Comparison of ENCODE assay signal across 1 cellular context in the genomic region with DNA sequence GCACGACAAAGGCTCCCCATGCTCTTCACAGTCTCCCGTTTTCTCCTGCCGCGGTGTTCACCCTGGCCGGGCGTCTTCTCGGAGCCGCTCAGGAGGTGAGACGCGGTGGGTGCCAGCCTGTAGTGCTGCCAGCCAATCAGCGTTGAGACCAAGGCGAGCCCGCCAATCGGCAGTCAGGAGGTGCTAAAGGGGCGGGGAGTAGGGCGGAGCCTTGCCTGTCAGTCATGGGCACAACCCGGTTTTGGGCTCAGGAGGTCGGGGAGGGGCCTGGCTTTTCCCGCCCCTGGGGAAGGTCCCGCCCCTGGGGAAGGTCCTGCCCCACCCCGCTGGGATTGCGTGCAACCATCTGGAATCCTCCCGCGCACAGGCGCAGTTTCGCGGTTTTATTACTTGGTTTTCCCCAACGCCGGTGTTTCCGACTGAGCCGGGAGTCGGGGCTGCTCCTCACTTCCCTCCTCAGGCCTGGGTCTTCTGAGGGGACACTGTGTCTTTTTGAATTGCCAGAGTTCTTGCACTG.
A peak's percentile ranks its signal among the peaks of the same experiment; 100 is the strongest.
TF ChIP-seq lines count a peak whose summit lies in the region.

Gene PRDM7 (minus strand): TSS at position 92 of the 517 bp plus-strand sequence. CDS start 1,421 bp downstream, outside the sequence.

TF ChIP-seq in K562, 482 proteins besides CTCF, POLR2A, EP300 and RAD21 (continued from another document and continues in another):
- TF ChIP-seq, protein P1, sequence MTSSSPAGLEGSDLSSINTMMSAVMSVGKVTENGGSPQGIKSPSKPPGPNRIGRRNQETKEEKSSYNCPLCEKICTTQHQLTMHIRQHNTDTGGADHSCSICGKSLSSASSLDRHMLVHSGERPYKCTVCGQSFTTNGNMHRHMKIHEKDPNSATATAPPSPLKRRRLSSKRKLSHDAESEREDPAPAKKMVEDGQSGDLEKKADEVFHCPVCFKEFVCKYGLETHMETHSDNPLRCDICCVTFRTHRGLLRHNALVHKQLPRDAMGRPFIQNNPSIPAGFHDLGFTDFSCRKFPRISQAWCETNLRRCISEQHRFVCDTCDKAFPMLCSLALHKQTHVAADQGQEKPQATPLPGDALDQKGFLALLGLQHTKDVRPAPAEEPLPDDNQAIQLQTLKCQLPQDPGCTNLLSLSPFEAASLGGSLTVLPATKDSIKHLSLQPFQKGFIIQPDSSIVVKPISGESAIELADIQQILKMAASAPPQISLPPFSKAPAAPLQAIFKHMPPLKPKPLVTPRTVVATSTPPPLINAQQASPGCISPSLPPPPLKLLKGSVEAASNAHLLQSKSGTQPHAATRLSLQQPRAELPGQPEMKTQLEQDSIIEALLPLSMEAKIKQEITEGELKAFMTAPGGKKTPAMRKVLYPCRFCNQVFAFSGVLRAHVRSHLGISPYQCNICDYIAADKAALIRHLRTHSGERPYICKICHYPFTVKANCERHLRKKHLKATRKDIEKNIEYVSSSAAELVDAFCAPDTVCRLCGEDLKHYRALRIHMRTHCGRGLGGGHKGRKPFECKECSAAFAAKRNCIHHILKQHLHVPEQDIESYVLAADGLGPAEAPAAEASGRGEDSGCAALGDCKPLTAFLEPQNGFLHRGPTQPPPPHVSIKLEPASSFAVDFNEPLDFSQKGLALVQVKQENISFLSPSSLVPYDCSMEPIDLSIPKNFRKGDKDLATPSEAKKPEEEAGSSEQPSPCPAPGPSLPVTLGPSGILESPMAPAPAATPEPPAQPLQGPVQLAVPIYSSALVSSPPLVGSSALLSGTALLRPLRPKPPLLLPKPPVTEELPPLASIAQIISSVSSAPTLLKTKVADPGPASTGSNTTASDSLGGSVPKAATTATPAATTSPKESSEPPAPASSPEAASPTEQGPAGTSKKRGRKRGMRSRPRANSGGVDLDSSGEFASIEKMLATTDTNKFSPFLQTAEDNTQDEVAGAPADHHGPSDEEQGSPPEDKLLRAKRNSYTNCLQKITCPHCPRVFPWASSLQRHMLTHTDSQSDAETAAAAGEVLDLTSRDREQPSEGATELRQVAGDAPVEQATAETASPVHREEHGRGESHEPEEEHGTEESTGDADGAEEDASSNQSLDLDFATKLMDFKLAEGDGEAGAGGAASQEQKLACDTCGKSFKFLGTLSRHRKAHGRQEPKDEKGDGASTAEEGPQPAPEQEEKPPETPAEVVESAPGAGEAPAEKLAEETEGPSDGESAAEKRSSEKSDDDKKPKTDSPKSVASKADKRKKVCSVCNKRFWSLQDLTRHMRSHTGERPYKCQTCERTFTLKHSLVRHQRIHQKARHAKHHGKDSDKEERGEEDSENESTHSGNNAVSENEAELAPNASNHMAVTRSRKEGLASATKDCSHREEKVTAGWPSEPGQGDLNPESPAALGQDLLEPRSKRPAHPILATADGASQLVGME (CRISPR knock-in tag; IDR thresholded peaks at IDR 0.05), result no peak
- TF ChIP-seq KDM5B (IDR thresholded peaks at IDR 0.05; ENCODE audit: insufficient replicate concordance, low read depth, low read length), result peak; percentile 43
- TF ChIP-seq JUND (IDR thresholded peaks at IDR 0.05; ENCODE audit: borderline replicate concordance, low read depth, low read length), result no peak; the same call in 1 of the 2 replicates
- no peak for TF ChIP-seq JUND (tag; IDR thresholded peaks at IDR 0.05; ENCODE audit: borderline replicate concordance, low read depth, low read length)
- no peak for TF ChIP-seq SNIP1 (IDR thresholded peaks at IDR 0.05; ENCODE audit: low read depth)
- TF ChIP-seq ZNF583 (CRISPR knock-in tag; IDR thresholded peaks at IDR 0.05), result no peak
- no peak for TF ChIP-seq POLR2AphosphoS2 (IDR thresholded peaks at IDR 0.05; ENCODE audit: low read length)
- no peak for TF ChIP-seq TSC22D4 (tag; IDR thresholded peaks at IDR 0.05)
- no peak for TF ChIP-seq PREB (CRISPR knock-in tag; IDR thresholded peaks at IDR 0.05)
- TF ChIP-seq MCM5 (IDR thresholded peaks at IDR 0.05; ENCODE audit: low read depth), result no peak
- TF ChIP-seq ZNF444 (CRISPR knock-in tag; IDR thresholded peaks at IDR 0.05), result no peak
- TF ChIP-seq SMAD4 (CRISPR knock-in tag; conservative IDR thresholded peaks at IDR 0.05), result no peak
- TF ChIP-seq ZFPM2 (CRISPR knock-in tag; IDR thresholded peaks at IDR 0.05), result no peak
- TF ChIP-seq ZFX (CRISPR knock-in tag; IDR thresholded peaks at IDR 0.05), result peak; percentile 56
- no peak for TF ChIP-seq HMGN3 (IDR thresholded peaks at IDR 0.05; ENCODE audit: borderline replicate concordance, extremely low read depth, insufficient read length, low read depth, low read length)
- peak; percentile 93 for TF ChIP-seq E2F1 (CRISPR knock-in tag; IDR thresholded peaks at IDR 0.05)
- no peak for TF ChIP-seq ZNF408 (CRISPR knock-in tag; IDR thresholded peaks at IDR 0.05; ENCODE audit: low read depth)
- TF ChIP-seq HNRNPL (IDR thresholded peaks at IDR 0.05; ENCODE audit: low read depth, low read length), result no peak
- no peak for TF ChIP-seq KAT2B (IDR thresholded peaks at IDR 0.05; ENCODE audit: low read depth, low read length)
- TF ChIP-seq SRSF9 (IDR thresholded peaks at IDR 0.05; ENCODE audit: borderline replicate concordance, low read depth, low read length), result no peak
- 0 out of 2 replicates have a peak, but pooled peaks have one; percentile 14 for TF ChIP-seq TCF3 (CRISPR knock-in tag; IDR thresholded peaks at IDR 0.05)
- no peak for TF ChIP-seq JUN (IDR thresholded peaks at IDR 0.05; ENCODE audit: borderline replicate concordance, low read depth, low read length)
- no peak for TF ChIP-seq JUN (CRISPR knock-in tag; IDR thresholded peaks at IDR 0.05; ENCODE audit: borderline replicate concordance)
- no peak for TF ChIP-seq ZKSCAN8 (CRISPR knock-in tag; IDR thresholded peaks at IDR 0.05)
- no peak for TF ChIP-seq CAMTA2 (CRISPR knock-in tag; conservative IDR thresholded peaks at IDR 0.05)
- no peak for TF ChIP-seq MEIS2 (IDR thresholded peaks at IDR 0.05; ENCODE audit: partially characterized antibody)
- no peak for TF ChIP-seq CBFA2T2 (conservative IDR thresholded peaks at IDR 0.05)
- no peak for TF ChIP-seq HMG20A (CRISPR knock-in tag; conservative IDR thresholded peaks at IDR 0.05)
- TF ChIP-seq BACH1 (tag; IDR thresholded peaks at IDR 0.05), result no peak
- TF ChIP-seq MYBL2 (IDR thresholded peaks at IDR 0.05; ENCODE audit: low read depth), result no peak
- no peak for TF ChIP-seq MYBL2 (CRISPR knock-in tag; IDR thresholded peaks at IDR 0.05; ENCODE audit: borderline replicate concordance)
- TF ChIP-seq RNF2 (IDR thresholded peaks at IDR 0.05), result no peak
- TF ChIP-seq RAD51 (IDR thresholded peaks at IDR 0.05; ENCODE audit: borderline replicate concordance, low read depth), result no peak
- TF ChIP-seq IFI16 (CRISPR knock-in tag; IDR thresholded peaks at IDR 0.05), result no peak
- TF ChIP-seq HOMEZ (CRISPR knock-in tag; IDR thresholded peaks at IDR 0.05), result no peak
- no peak for TF ChIP-seq TCF15 (CRISPR knock-in tag; IDR thresholded peaks at IDR 0.05)
- TF ChIP-seq, protein P2, sequence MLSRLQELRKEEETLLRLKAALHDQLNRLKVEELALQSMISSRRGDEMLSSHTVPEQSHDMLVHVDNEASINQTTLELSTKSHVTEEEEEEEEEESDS (CRISPR knock-in tag; IDR thresholded peaks at IDR 0.05), result no peak
- no peak for TF ChIP-seq ZBTB8A (IDR thresholded peaks at IDR 0.05; ENCODE audit: partially characterized antibody)
- no peak for TF ChIP-seq SIX5 (IDR thresholded peaks at IDR 0.05; ENCODE audit: borderline replicate concordance in 1 of 2, insufficient read depth in 1 of 2, low read depth in 1 of 2, low read length in 2 of 2)
- no peak for TF ChIP-seq ZNF407 (IDR thresholded peaks at IDR 0.05; ENCODE audit: low read depth)
- no peak for TF ChIP-seq ZBTB17 (CRISPR knock-in tag; IDR thresholded peaks at IDR 0.05)
- TF ChIP-seq TBL1XR1 (IDR thresholded peaks at IDR 0.05; ENCODE audit: low read length in 2 of 2), result no peak
- no peak for TF ChIP-seq POU5F1 (IDR thresholded peaks at IDR 0.05; ENCODE audit: borderline replicate concordance, low read depth, low read length, partially characterized antibody)
- no peak for TF ChIP-seq ETV1 (tag; conservative IDR thresholded peaks at IDR 0.05; ENCODE audit: low read depth)
- TF ChIP-seq MAX (CRISPR knock-in tag; IDR thresholded peaks at IDR 0.05), result no peak
- TF ChIP-seq BDP1 (IDR thresholded peaks at IDR 0.05; ENCODE audit: insufficient read depth, insufficient read length), result no peak
- TF ChIP-seq ZNF146 (CRISPR knock-in tag; IDR thresholded peaks at IDR 0.05; ENCODE audit: unreplicated experiment), result no peak
- TF ChIP-seq TCF7 (IDR thresholded peaks at IDR 0.05; ENCODE audit: borderline replicate concordance), result no peak
- TF ChIP-seq NR2F6 (CRISPR knock-in tag; IDR thresholded peaks at IDR 0.05), result no peak
